Comparison of ENCODE assay signal across 19 cellular contexts in genomic region chr4:140141196-140141845, GRCh38. TPM values are rescaled to one million over a fixed set of nuclear protein-coding genes. Genes with fewer than 3 reads are reported as not detected.
DNase-seq lines count a peak whose midpoint lies in the region; ATAC-seq and TF ChIP-seq lines count a peak whose summit lies in the region.
"Had no signal": no experiment of that assay in that cellular context is flagged by ENCODE, and none has a peak within 500 bp of the region (broad histone marks: within the 10 kb centered on the region; RNA-seq: fewer than 3 reads in every experiment).

No MANE protein-coding gene starts in this region.

- H3K36me3 ChIP-seq in body of pancreas (replicated peaks in 1 of 2; ENCODE audit: insufficient read depth in 1 of 2, low read depth in 2 of 2) (no peaks in the 10 kb centered on the region), mucosa of stomach (ENCODE audit: control insufficient read depth, insufficient read depth, low read length) (no peaks in the 10 kb centered on the region), gastrocnemius medialis (no peaks in the 10 kb centered on the region)
- H3K36me3 ChIP-seq: HAP-1, MG63, neural progenitor cell had no signal

- TF ChIP-seq CTCF in C4-2B (conservative IDR thresholded peaks at IDR 0.05) (no peak), body of pancreas (IDR thresholded peaks at IDR 0.05) (no peak), gastrocnemius medialis (IDR thresholded peaks at IDR 0.05 in 4 of 5, conservative IDR thresholded peaks at IDR 0.05 in 1 of 5) (no peak)

- ATAC-seq in body of pancreas (peak; percentile 55), gastrocnemius medialis (no peak), HG02798 (IDR thresholded peaks at IDR 0.05; ENCODE audit: poor library complexity, unreplicated experiment) (no peak)
- ATAC-seq: activated naive CD8-positive, alpha-beta T cell treated with anti-CD3 and anti-CD28 coated beads, Interleukin-2, amount 50 U/mL, for 24 hours; right cardiac atrium had no signal

- in situ Hi-C loops in gastrocnemius medialis (cut with MboI; ENCODE audit: low sequenced_read_pairs in 4 of 4), result loop anchor here in 1 of 4 donors (10.0 kb wide), 1 partner anchor 47 kb away; no protein-coding TSS in a partner anchor

- peak; percentile 69 for DNase-seq in NCI-H1417 treated with DMSO at 0.1 percent for 48 hours (lab: John Stamatoyannopoulos, UW)
- DNase-seq in body of pancreas, result peak in 2 of 4 donors; percentile 33 to 44
- DNase-seq in activated CD4-positive, alpha-beta T cell treated with anti-CD3 and anti-CD28 coated beads for 48 hours, result no peak
- no peak for DNase-seq in NCI-H2107 treated with DMSO at 0.1 percent for 48 hours (lab: John Stamatoyannopoulos, UW; ENCODE audit: unreplicated experiment)
- DNase-seq in gastrocnemius medialis, result no peak
- DNase-seq: activated CD4-positive, alpha-beta memory T cell treated with anti-CD3 and anti-CD28 coated beads for 36 hours; activated naive CD8-positive, alpha-beta T cell treated with anti-CD3 and anti-CD28 coated beads, Interleukin-2, amount 50 U/mL, for 24 hours; central memory CD4-positive, alpha-beta T cell; mammary epithelial cell; MG63; NCI-H345; right cardiac atrium; stimulated activated CD4-positive, alpha-beta T cell treated with anti-CD3 and anti-CD28 coated beads, Interleukin-4, amount 100 ng/mL, for 24 hours had no signal

- H3K4me1 ChIP-seq in body of pancreas (peaks cover 48% of the 10 kb centered on the region), mucosa of stomach (ENCODE audit: control insufficient read depth, insufficient read depth, low read length) (peaks cover 19% of the 10 kb centered on the region), gastrocnemius medialis (no peaks in the 10 kb centered on the region)

- H3K27ac ChIP-seq in C4-2B, result peak overlapping the region; percentile 77; the same call in 1 of the 2 replicates
- H3K27ac ChIP-seq in body of pancreas, result peak overlapping the region; percentile 13 to 76 (median 62)
- H3K27ac ChIP-seq in gastrocnemius medialis, result no peak overlapping the region
- H3K27ac ChIP-seq: neural progenitor cell, SK-N-MC had no signal

- H3K4me3 ChIP-seq in body of pancreas (no peak overlapping the region), mucosa of stomach (ENCODE audit: low read length) (no peak overlapping the region), gastrocnemius medialis (no peak overlapping the region)
- H3K4me3 ChIP-seq: HAP-1, MG63, neural progenitor cell, SK-N-MC had no signal

- no peaks in the 10 kb centered on the region for H3K9me3 ChIP-seq in body of pancreas
- no peaks in the 10 kb centered on the region for H3K9me3 ChIP-seq in mucosa of stomach (ENCODE audit: control insufficient read depth, low read length)
- H3K9me3 ChIP-seq in gastrocnemius medialis, result no peaks in the 10 kb centered on the region
- H3K9me3 ChIP-seq: HAP-1, MG63 had no signal

- intact Hi-C loops in body of pancreas (cut with DNase I) (no loop called here), gastrocnemius medialis (cut with DNase I; ENCODE audit: low total_unique reads) (no loop called here)

- WGBS in body of pancreas, 2 donors, result 6 to 15% methylated on average over 4 of the region's 4 CpGs

- H3K9ac ChIP-seq in mucosa of stomach (ENCODE audit: low read length), result peak overlapping the region; percentile 29
- H3K9ac ChIP-seq: neural progenitor cell had no signal

- no peaks in the 10 kb centered on the region for H3K27me3 ChIP-seq in body of pancreas
- no peaks in the 10 kb centered on the region for H3K27me3 ChIP-seq in mucosa of stomach (ENCODE audit: control insufficient read depth, insufficient read depth, low read length)
- no peaks in the 10 kb centered on the region for H3K27me3 ChIP-seq in gastrocnemius medialis
- H3K27me3 ChIP-seq: MG63, neural progenitor cell had no signal

- no peak for TF ChIP-seq POLR2A in body of pancreas (IDR thresholded peaks at IDR 0.05)
- TF ChIP-seq POLR2A in gastrocnemius medialis (IDR thresholded peaks at IDR 0.05), result no peak

RNA-seq across cellular contexts. Expression of gene MAML3, which starts 12.7 kb away (rescaled TPM):
- total RNA-seq in body of pancreas (10 to 100 TPM; 11.2 to 11.4 TPM), gastrocnemius medialis (1 to 10 TPM in 3 of 4 donors, under 1 TPM in 1; 0.98 to 1.5 (median 1.4) TPM)

Comparison
In these comparisons a context has a peak if more than half of its experiments do, and no peak if none do; other contexts are left out.
1. H3K27ac ChIP-seq: peak in C4-2B (single experiment) and body of pancreas (4 of 4); none in gastrocnemius medialis (0 of 4).
2. RNA of gene MAML3, which starts 12.7 kb away (total RNA-seq): 11.2 to 11.4 TPM in body of pancreas; 0.98 to 1.5 TPM in gastrocnemius medialis; every median in the first group is over 4 times any median in the second.